In genomic region chr1:174946020-174946419, GRCh38 we compare ENCODE assay signal across 1 cellular context.
TF ChIP-seq lines count a peak whose summit lies in the region.

No MANE protein-coding gene starts in this region.

TF ChIP-seq in GM23338, 12 proteins besides CTCF, POLR2A, EP300 and RAD21 (continued from another document):
- TF ChIP-seq ZNF462 (CRISPR knock-in tag; IDR thresholded peaks at IDR 0.05): no peak
